In the genomic region with DNA sequence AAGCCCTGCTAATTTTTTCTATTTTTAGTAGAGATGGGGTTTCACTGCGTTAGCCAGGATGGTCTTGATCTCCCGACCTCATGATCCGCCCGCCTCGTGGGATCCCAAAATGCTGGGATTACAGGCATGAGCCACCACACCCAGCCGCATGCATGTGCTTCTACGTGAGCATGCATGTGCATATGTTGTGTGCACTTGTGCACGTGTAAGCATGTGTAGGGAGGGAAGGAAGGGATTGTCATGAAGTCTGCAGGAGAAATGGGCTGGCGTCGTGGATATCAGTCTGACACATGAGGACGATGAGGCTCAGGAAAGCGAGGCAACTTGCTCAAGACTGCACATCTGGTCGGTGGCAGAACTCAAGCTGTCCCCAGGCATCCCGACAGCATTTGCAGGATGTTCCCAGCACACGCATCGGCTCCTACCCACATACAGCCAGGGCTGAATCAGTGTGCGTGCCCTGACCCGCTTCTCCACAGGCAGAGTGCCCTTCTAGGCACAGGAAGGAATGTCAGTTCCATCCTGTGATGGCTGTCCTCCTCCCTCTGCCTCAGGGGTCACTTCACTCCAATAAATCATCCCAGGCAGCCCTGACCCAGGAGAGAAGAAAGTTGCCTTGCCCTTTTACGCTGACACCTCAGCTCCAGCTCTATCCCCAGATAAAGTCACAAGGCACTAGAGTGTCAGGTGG, we compare ENCODE assay signal across 22 cellular contexts. TPM values are rescaled to one million over a fixed set of nuclear protein-coding genes. Genes with fewer than 3 reads are reported as not detected.
A peak's percentile ranks its signal among the peaks of the same experiment; 100 is the strongest.
DNase-seq lines count a peak whose midpoint lies in the region; ATAC-seq, FAIRE-seq and TF ChIP-seq lines count a peak whose summit lies in the region.
"Had no signal": no experiment of that assay in that cellular context is flagged by ENCODE, and none has a peak within 500 bp of the region (broad histone marks: within the 10 kb centered on the region; RNA-seq: fewer than 3 reads in every experiment).

No MANE protein-coding gene starts in this region.

- DNase-seq in M059J (ENCODE audit: low read depth) (peak; percentile 18), bronchial epithelial cell (ENCODE audit: low read depth) (peak; percentile 91), left kidney (ENCODE audit: low read depth, low spot score) (peak; percentile 92), upper lobe of right lung (no peak), ecto neural progenitor cell (ENCODE audit: low spot score) (no peak)
- DNase-seq: activated CD4-positive, alpha-beta T cell treated with anti-CD3 and anti-CD28 coated beads, Interleukin-2, amount 50 U/mL, for 4 hours; CD8-positive, alpha-beta T cell; DMS153; NCI-H187; NCI-H2227 treated with DMSO at 0.1 percent for 48 hours; stimulated activated CD4-positive, alpha-beta T cell treated with anti-CD3 and anti-CD28 coated beads, Interleukin-12 subunit alpha, Interleukin-12 subunit beta, amount 100 ng/mL, for 4 hours; stimulated activated CD4-positive, alpha-beta T cell treated with anti-CD3 and anti-CD28 coated beads, Interleukin-4, amount 100 ng/mL, for 24 hours; stimulated activated naive B cell treated with anti-CD40 and anti-IgM and Interleukin-4, amounts not matched to agents 10 μg/mL and 1 μg/mL and 100 μg/mL, for 72 hours had no signal

- TF ChIP-seq CTCF in bronchial epithelial cell (IDR thresholded peaks at IDR 0.05; ENCODE audit: insufficient read depth, low read length, severe bottlenecking) (no peak), upper lobe of right lung (IDR thresholded peaks at IDR 0.05) (no peak)

- H3K4me3 ChIP-seq in bronchial epithelial cell (ENCODE audit: low read depth, low read length) (no peak overlapping the region), upper lobe of right lung (no peak overlapping the region)
- H3K4me3 ChIP-seq: heart right ventricle, left lung had no signal

- intact Hi-C loops in upper lobe of right lung (cut with DNase I): no loop called here

- H3K4me1 ChIP-seq in upper lobe of right lung: no peaks in the 10 kb centered on the region
- H3K4me1 ChIP-seq: left lung had no signal

- peak; percentile 98 for FAIRE-seq in bronchial epithelial cell (lab: Jason Lieb, UNC)
- FAIRE-seq: G401.6 had no signal

- ATAC-seq in upper lobe of right lung (no peak), HG03135 (IDR thresholded peaks at IDR 0.05; ENCODE audit: unreplicated experiment) (no peak), HG03280 (IDR thresholded peaks at IDR 0.05; ENCODE audit: unreplicated experiment) (no peak)
- ATAC-seq: CD8-positive, alpha-beta T cell; stimulated activated naive B cell treated with anti-CD40 and anti-IgM and Interleukin-4, amounts not matched to agents 10 μg/mL and 1 μg/mL and 100 μg/mL, for 72 hours had no signal

- H3K27me3 ChIP-seq in bronchial epithelial cell (ENCODE audit: control insufficient read depth, insufficient read depth, low read length): no peaks in the 10 kb centered on the region
- H3K27me3 ChIP-seq in upper lobe of right lung: no peaks in the 10 kb centered on the region
- H3K27me3 ChIP-seq: heart right ventricle, left lung had no signal

- no peaks in the 10 kb centered on the region for H3K9me3 ChIP-seq in upper lobe of right lung
- H3K9me3 ChIP-seq: left lung had no signal

- H3K36me3 ChIP-seq in bronchial epithelial cell (ENCODE audit: control insufficient read depth, insufficient read depth, low read length) (no peaks in the 10 kb centered on the region), upper lobe of right lung (no peaks in the 10 kb centered on the region)
- H3K36me3 ChIP-seq: heart right ventricle, left lung had no signal

- peak overlapping the region; percentile 30 for H3K27ac ChIP-seq in upper lobe of right lung

RNA-seq across cellular contexts. Expression of a gene that starts 49.9 kb away (rescaled TPM):
- total RNA-seq in M059J (2014; rRNA removed; shearing (Covaris generic)): 0.07 TPM in 1 of 2 replicates, not detected in the other
- total RNA-seq in bronchial epithelial cell (not detected in 2 replicates), upper lobe of right lung (not detected)
- total RNA-seq: CD8-positive, alpha-beta T cell; dermis microvascular lymphatic vessel endothelial cell; HFFc6; mononuclear cell; temporal lobe had no signal

Comparison
In these comparisons a context has a peak if more than half of its experiments do, and no peak if none do; other contexts are left out.
1. DNase-seq: peak in M059J (single experiment), bronchial epithelial cell (single experiment) and left kidney (single experiment); none in upper lobe of right lung (single experiment) and ecto neural progenitor cell (single experiment).